In genomic region chr20:32037929-32038328, GRCh38 we compare ENCODE assay signal across 19 cellular contexts. TPM values are rescaled to one million over a fixed set of nuclear protein-coding genes. Genes with fewer than 3 reads are reported as not detected.
DNase-seq lines count a peak whose midpoint lies in the region; ATAC-seq, FAIRE-seq and TF ChIP-seq lines count a peak whose summit lies in the region.
"Had no signal": no experiment of that assay in that cellular context is flagged by ENCODE, and none has a peak within 500 bp of the region (broad histone marks: within the 10 kb centered on the region; RNA-seq: fewer than 3 reads in every experiment).

No MANE protein-coding gene starts in this region.

- no peak overlapping the region for H3K4me3 Mint-ChIP-seq in CD14-positive monocyte
- no peak overlapping the region for H3K4me3 Mint-ChIP-seq in astrocyte (ENCODE audit: unreplicated experiment)
- H3K4me3 Mint-ChIP-seq: activated CD4-positive, alpha-beta T cell treated with anti-CD3 and anti-CD28 coated beads, Interleukin-2, amount 10 ng/mL, durations not matched to agents 24 days and 14 days; activated naive CD8-positive, alpha-beta T cell treated with anti-CD3 and anti-CD28 coated beads, Interleukin-2, amount 50 U/mL, for 24 hours; activated T-cell treated with anti-CD3 and anti-CD28 coated beads, Interleukin-2, amount 50 U/mL, for 4 hours; immature natural killer cell had no signal

- H3K9me3 ChIP-seq in Karpas-422 (ENCODE audit: low read length), result no peaks in the 10 kb centered on the region
- H3K9me3 ChIP-seq in astrocyte (ENCODE audit: insufficient read depth, low read depth, low read length), result no peaks in the 10 kb centered on the region
- H3K9me3 ChIP-seq: esophagus squamous epithelium had no signal

- no peak overlapping the region for H2AFZ ChIP-seq in Karpas-422 (ENCODE audit: low read length)
- H2AFZ ChIP-seq in astrocyte (ENCODE audit: low read depth, low read length), result no peak overlapping the region

- intact Hi-C loops in CD14-positive monocyte (cut with micrococcal nuclease), result loop anchor here (2.0 to 10.0 kb wide), 3 partner anchors 15 to 213 kb away; partner anchors contain the start of gene HCK (in 1 of the 2)

- H3K4me1 ChIP-seq in Karpas-422 (ENCODE audit: low read length), result peaks cover 100% of the 10 kb centered on the region
- no peaks in the 10 kb centered on the region for H3K4me1 ChIP-seq in astrocyte (ENCODE audit: insufficient read depth, low read length)

- H3K9ac ChIP-seq in Karpas-422 (ENCODE audit: low read length) (no peak overlapping the region), astrocyte (ENCODE audit: low read length) (no peak overlapping the region)

- no peak for DNase-seq in CD14-positive monocyte (ENCODE audit: low spot score)
- peak; percentile 60 for DNase-seq in Karpas-422
- peak; percentile 52 for DNase-seq in astrocyte (ENCODE audit: low read depth)
- peak; percentile 12 for DNase-seq in fibroblast of villous mesenchyme (ENCODE audit: low read depth)
- DNase-seq in GM19239 (ENCODE audit: insufficient read length, low spot score), result no peak
- DNase-seq in activated CD4-positive, alpha-beta T cell treated with anti-CD3 and anti-CD28 coated beads for 4 hours, result no peak
- DNase-seq: activated CD4-positive, alpha-beta T cell treated with anti-CD3 and anti-CD28 coated beads, Interleukin-2, amount 10 ng/mL, durations not matched to agents 24 days and 14 days; activated naive CD8-positive, alpha-beta T cell treated with anti-CD3 and anti-CD28 coated beads, Interleukin-2, amount 50 U/mL, for 24 hours; activated T-cell treated with anti-CD3 and anti-CD28 coated beads, Interleukin-2, amount 50 U/mL, for 4 hours; AML-193; cortex of kidney; esophagus squamous epithelium; immature natural killer cell; stimulated activated CD4-positive, alpha-beta T cell treated with anti-CD3 and anti-CD28 coated beads, Interleukin-12 subunit alpha, Interleukin-12 subunit beta, amount 100 ng/mL, for 4 hours had no signal

- peak overlapping the region; percentile 66 to 99 (median 83) for H3K27ac Mint-ChIP-seq in CD14-positive monocyte
- H3K27ac Mint-ChIP-seq in astrocyte (ENCODE audit: unreplicated experiment), result no peak overlapping the region
- H3K27ac Mint-ChIP-seq: activated CD4-positive, alpha-beta T cell treated with anti-CD3 and anti-CD28 coated beads, Interleukin-2, amount 10 ng/mL, durations not matched to agents 24 days and 14 days; activated naive CD8-positive, alpha-beta T cell treated with anti-CD3 and anti-CD28 coated beads, Interleukin-2, amount 50 U/mL, for 24 hours; immature natural killer cell had no signal

- H3K4me2 ChIP-seq in Karpas-422 (ENCODE audit: low read depth, low read length, poor library complexity, severe bottlenecking), result no peak overlapping the region
- no peak overlapping the region for H3K4me2 ChIP-seq in astrocyte (ENCODE audit: low read length)

- FAIRE-seq in astrocyte (lab: Jason Lieb, UNC) (no peak), GM19239 (lab: Jason Lieb, UNC) (no peak)

- H3K36me3 Mint-ChIP-seq in CD14-positive monocyte (peaks cover 0 to 3% of the 10 kb centered on the region in 2 donors), astrocyte (ENCODE audit: low read depth, unreplicated experiment) (peaks cover 2% of the 10 kb centered on the region)
- H3K36me3 Mint-ChIP-seq: immature natural killer cell had no signal

- H3K4me3 ChIP-seq in Karpas-422 (ENCODE audit: low read length) (no peak overlapping the region), astrocyte (ENCODE audit: insufficient read depth, low read depth, low read length) (no peak overlapping the region), fibroblast of villous mesenchyme (ENCODE audit: low read depth, low read length) (no peak overlapping the region)
- H3K4me3 ChIP-seq: esophagus squamous epithelium had no signal

- H3K4me1 Mint-ChIP-seq in CD14-positive monocyte, result peaks cover 95% of the 10 kb centered on the region
- peaks cover 9% of the 10 kb centered on the region for H3K4me1 Mint-ChIP-seq in astrocyte (ENCODE audit: low read depth, unreplicated experiment)
- H3K4me1 Mint-ChIP-seq: immature natural killer cell had no signal

- H3K27me3 ChIP-seq in Karpas-422 (ENCODE audit: low read length) (no peaks in the 10 kb centered on the region), astrocyte (ENCODE audit: insufficient read depth, low read length) (peaks cover 57% of the 10 kb centered on the region)

- no peaks in the 10 kb centered on the region for H3K79me2 ChIP-seq in Karpas-422 (ENCODE audit: low read length)
- H3K79me2 ChIP-seq in astrocyte (ENCODE audit: insufficient read depth, low read length), result no peaks in the 10 kb centered on the region

- H4K20me1 ChIP-seq in Karpas-422 (ENCODE audit: insufficient read depth, low read depth, low read length), result no peaks in the 10 kb centered on the region
- no peaks in the 10 kb centered on the region for H4K20me1 ChIP-seq in astrocyte (ENCODE audit: insufficient read depth, low read length)

- peaks cover 3 to 10% (median 6%) of the 10 kb centered on the region in 7 donors for H3K9me3 Mint-ChIP-seq in CD14-positive monocyte
- peaks cover 8% of the 10 kb centered on the region for H3K9me3 Mint-ChIP-seq in astrocyte (ENCODE audit: unreplicated experiment)
- H3K9me3 Mint-ChIP-seq: activated CD4-positive, alpha-beta T cell treated with anti-CD3 and anti-CD28 coated beads, Interleukin-2, amount 10 ng/mL, durations not matched to agents 24 days and 14 days; activated naive CD8-positive, alpha-beta T cell treated with anti-CD3 and anti-CD28 coated beads, Interleukin-2, amount 50 U/mL, for 24 hours; activated T-cell treated with anti-CD3 and anti-CD28 coated beads, Interleukin-2, amount 50 U/mL, for 4 hours; immature natural killer cell had no signal

- no peaks in the 10 kb centered on the region for H3K36me3 ChIP-seq in Karpas-422 (ENCODE audit: insufficient read depth, low read length)
- H3K36me3 ChIP-seq in astrocyte (ENCODE audit: insufficient read depth, low read length), result no peaks in the 10 kb centered on the region
- H3K36me3 ChIP-seq: esophagus squamous epithelium had no signal

- H3K27me3 Mint-ChIP-seq in CD14-positive monocyte (ENCODE audit: low read depth in 3 of 3), result peaks cover 0 to 2% (median 2%) of the 10 kb centered on the region in 3 donors
- peaks cover 41% of the 10 kb centered on the region for H3K27me3 Mint-ChIP-seq in astrocyte (ENCODE audit: low read depth, unreplicated experiment)

- H3K9me2 ChIP-seq in Karpas-422 (replicated peaks; ENCODE audit: insufficient read depth, low read length), result no peaks in the 10 kb centered on the region

- peak overlapping the region; percentile 94 for H3K27ac ChIP-seq in Karpas-422 (ENCODE audit: low read length)
- H3K27ac ChIP-seq in astrocyte (ENCODE audit: low read depth, low read length), result no peak overlapping the region
- H3K27ac ChIP-seq: esophagus squamous epithelium had no signal

- ATAC-seq in GM19467 (IDR thresholded peaks at IDR 0.05; ENCODE audit: unreplicated experiment) (no peak), HG03196 (IDR thresholded peaks at IDR 0.05; ENCODE audit: unreplicated experiment) (no peak)
- ATAC-seq: activated naive CD8-positive, alpha-beta T cell treated with anti-CD3 and anti-CD28 coated beads, Interleukin-2, amount 50 U/mL, for 24 hours; activated T-cell treated with anti-CD3 and anti-CD28 coated beads, Interleukin-2, amount 50 U/mL, for 4 hours had no signal

- TF ChIP-seq CTCF in CD14-positive monocyte (IDR thresholded peaks at IDR 0.05) (no peak), astrocyte (IDR thresholded peaks at IDR 0.05; ENCODE audit: insufficient read depth, low read depth, low read length) (no peak), fibroblast of villous mesenchyme (IDR thresholded peaks at IDR 0.05; ENCODE audit: insufficient read depth, low read depth, low read length) (no peak)

RNA-seq across cellular contexts. Expression of gene HCK, which starts 14.1 kb away (rescaled TPM):
- polyA plus RNA-seq in CD14-positive monocyte, result 100 to 1,000 TPM; 526 to 688 TPM
- 16.9 and 22.5 TPM in 2 replicates for total RNA-seq in Karpas-422 (2014; rRNA removed; shearing (Covaris generic); ENCODE audit: low replicate concordance)
- 0.34 and 0.53 TPM in 2 replicates for total RNA-seq in astrocyte
- total RNA-seq in fibroblast of villous mesenchyme, result not detected in 2 replicates
- total RNA-seq: activated CD4-positive, alpha-beta T cell treated with anti-CD3 and anti-CD28 coated beads, Interleukin-2, amount 10 ng/mL, durations not matched to agents 24 days and 14 days; NCI-H460; osteocyte; T-helper 2 cell treated with Interferon-gamma antibody and Interleukin-4, amounts not matched to agents 100 ng/mL and 5 ng/mL, for 36 hours had no signal

RNA-seq across cellular contexts. Expression of gene CCM2L, which starts 27.7 kb away (rescaled TPM):
- polyA plus RNA-seq in CD14-positive monocyte, result not detected
- 0.36 and 0.78 TPM in 2 replicates for total RNA-seq in Karpas-422 (2014; rRNA removed; shearing (Covaris generic); ENCODE audit: low replicate concordance)
- total RNA-seq in astrocyte, result 0.11 TPM in 1 of 2 replicates, not detected in the other
- total RNA-seq in fibroblast of villous mesenchyme, result under 0.01 TPM in 1 of 2 replicates, not detected in the other
- total RNA-seq: activated CD4-positive, alpha-beta T cell treated with anti-CD3 and anti-CD28 coated beads, Interleukin-2, amount 10 ng/mL, durations not matched to agents 24 days and 14 days; activated T-cell treated with anti-CD3 and anti-CD28 coated beads, Interleukin-2, amount 50 U/mL, for 4 hours; NCI-H460; osteocyte; T-helper 2 cell treated with Interferon-gamma antibody and Interleukin-4, amounts not matched to agents 100 ng/mL and 5 ng/mL, for 36 hours had no signal
- polyA plus RNA-seq: immature natural killer cell had no signal

Comparison
In these comparisons a context has a peak if more than half of its experiments do, and no peak if none do; other contexts are left out.
1. DNase-seq: peak in Karpas-422 (single experiment), astrocyte (single experiment) and fibroblast of villous mesenchyme (single experiment); none in CD14-positive monocyte (single experiment), GM19239 (single experiment) and activated CD4-positive, alpha-beta T cell treated with anti-CD3 and anti-CD28 coated beads for 4 hours (0 of 2).
2. RNA of gene HCK, which starts 14.1 kb away (total RNA-seq): 16.9 to 22.5 TPM in Karpas-422; 0.34 to 0.53 TPM in astrocyte and not detected in fibroblast of villous mesenchyme; every median in the first group is over 10 times any median in the second.